In genomic region chr9:124392855-124393460, GRCh38 we compare ENCODE assay signal across 8 cellular contexts. TPM values are rescaled to one million over a fixed set of nuclear protein-coding genes. Genes with fewer than 3 reads are reported as not detected.
DNase-seq lines count a peak whose midpoint lies in the region; ATAC-seq, FAIRE-seq and TF ChIP-seq lines count a peak whose summit lies in the region.
"Had no signal": no experiment of that assay in that cellular context is flagged by ENCODE, and none has a peak within 500 bp of the region (broad histone marks: within the 10 kb centered on the region; RNA-seq: fewer than 3 reads in every experiment).

No MANE protein-coding gene starts in this region.

- H3K27me3 ChIP-seq in GM12878 (replicated peaks in 1 of 2; ENCODE audit: control insufficient read depth in 2 of 2, insufficient read depth in 2 of 2, low read length in 1 of 2), result no peaks in the 10 kb centered on the region

- peaks cover 4 to 28% of the 10 kb centered on the region in 2 experiments for H3K36me3 ChIP-seq in GM12878 (ENCODE audit: control insufficient read depth in 2 of 2, insufficient read depth in 2 of 2, low read length in 1 of 2)
- peaks cover 28% of the 10 kb centered on the region for H3K36me3 ChIP-seq in mesodermal cell (ENCODE audit: control insufficient read depth, insufficient read depth, low read length)

- FAIRE-seq in GM12878 (lab: Jason Lieb, UNC), result no peak

- peak; percentile 78 for DNase-seq in GM04503 (ENCODE audit: low read depth)
- DNase-seq in NCI-H1436 treated with DMSO at 0.1 percent for 48 hours (lab: John Stamatoyannopoulos, UW), result peak; percentile 49
- no peak for DNase-seq in GM12878 (ENCODE audit: low read depth, low spot score)
- DNase-seq in NCI-H1930 (lab: John Stamatoyannopoulos, UW), result no peak

- POLR2A ChIA-PET in GM12878 (lab: Charles Lee), result no interaction called here

- no peaks in the 10 kb centered on the region for H3K9me3 ChIP-seq in GM12878 (replicated peaks; ENCODE audit: control insufficient read depth, insufficient read depth, low read length)
- H3K9me3 ChIP-seq in mesodermal cell (ENCODE audit: control insufficient read depth, low read length), result no peaks in the 10 kb centered on the region

- H3K79me2 ChIP-seq in GM12878 (ENCODE audit: control insufficient read depth, insufficient read depth, low read length), result peaks cover 34% of the 10 kb centered on the region

- H3K4me3 ChIP-seq in GM12878 (no peak overlapping the region), mesodermal cell (ENCODE audit: extremely low read depth, insufficient read depth, low read length, poor library complexity, severe bottlenecking) (no peak overlapping the region)

- H3K27ac ChIP-seq in GM12878 (ENCODE audit: control insufficient read depth, insufficient read depth) (no peak overlapping the region), mesodermal cell (ENCODE audit: low read depth, low read length, severe bottlenecking) (peak overlapping the region; percentile 43)

- RAD21 ChIA-PET in GM12878 (lab: Charles Lee; ENCODE audit: unreplicated experiment), result no interaction called here

- H3K9ac ChIP-seq in GM12878 (ENCODE audit: control insufficient read depth, insufficient read depth, low read length), result no peak overlapping the region

- CTCF ChIA-PET in GM12878 (lab: Yijun Ruan, JAX), result interaction anchor here (0.7 to 3.8 kb wide), 2 partner anchors 101 to 266 kb away, joined by 3 to 24 read pairs; no protein-coding TSS in a partner anchor

- no peak overlapping the region for H3K4me2 ChIP-seq in GM12878 (ENCODE audit: control insufficient read depth, insufficient read depth)

- 98% methylated on average over 9 of the region's 9 CpGs for WGBS in GM12878 (ENCODE audit: insufficient coverage, insufficient replicate concordance, low lambda C conversion rate, missing lambda C conversion rate)
- 58 to 66% methylated on average over 7 to 9 of the region's 9 CpGs for WGBS in mesodermal cell (ENCODE audit: insufficient coverage in 2 of 2), 2 experiments

- ATAC-seq in GM12878, result no peak
- ATAC-seq in HG03175 (IDR thresholded peaks at IDR 0.05; ENCODE audit: unreplicated experiment), result no peak
- no peak for ATAC-seq in GM18511 (IDR thresholded peaks at IDR 0.05; ENCODE audit: unreplicated experiment)

- intact Hi-C loops in GM12878 (cut with micrococcal nuclease; ENCODE audit: unreplicated experiment), result no loop called here

- no peak for TF ChIP-seq POLR2A in GM12878 (IDR thresholded peaks at IDR 0.05; ENCODE audit: low read depth, low read length)

- TF ChIP-seq RAD21 in GM12878 (IDR thresholded peaks at IDR 0.05; ENCODE audit: insufficient read depth, low read depth, low read length), result no peak

- no peak for TF ChIP-seq EP300 in GM12878 (IDR thresholded peaks at IDR 0.05; ENCODE audit: borderline replicate concordance in 1 of 2, control insufficient read depth in 1 of 2, low read depth in 2 of 2, low read length in 2 of 2)

- H3K4me1 ChIP-seq in GM12878 (ENCODE audit: control insufficient read depth, insufficient read depth, low read length) (peaks cover 5% of the 10 kb centered on the region; the same call in 1 of the 2 replicates), mesodermal cell (ENCODE audit: control insufficient read depth, insufficient read depth, low read length, poor library complexity, severe bottlenecking) (peaks cover 32% of the 10 kb centered on the region)

- in situ Hi-C loops in GM12878 (cut with MboI), result no loop called here

- SMC1A ChIA-PET in GM12878 (lab: Charles Lee; ENCODE audit: uncharacterized antibody, unreplicated experiment), result interaction anchor here (1.2 to 2.7 kb wide), 3 partner anchors 17 to 266 kb away, joined by 3 to 12 read pairs (median 3); no protein-coding TSS in a partner anchor

- BruUV-seq in GM12878 (replicated peaks; lab: Mats Ljungman, UMichigan), result no TSS peak

- H4K20me1 ChIP-seq in GM12878 (ENCODE audit: control insufficient read depth, insufficient read depth), result peaks cover 2% of the 10 kb centered on the region; the same call in 1 of the 2 replicates

- no peak overlapping the region for H2AFZ ChIP-seq in GM12878 (ENCODE audit: control insufficient read depth, low read depth, low read length)

- TF ChIP-seq CTCF in GM12878 (IDR thresholded peaks at IDR 0.05 in 2 of 3, conservative IDR thresholded peaks at IDR 0.05 in 1 of 3; ENCODE audit: control insufficient read depth in 2 of 3, extremely low read depth in 1 of 3, insufficient read depth in 1 of 3, low read depth in 3 of 3, low read length in 3 of 3), result no peak

TF ChIP-seq in GM12878, 131 proteins besides CTCF, POLR2A, EP300 and RAD21:
- peak; percentile 98 for TF ChIP-seq BCL3 (IDR thresholded peaks at IDR 0.05; ENCODE audit: borderline replicate concordance, insufficient read depth, low read depth, low read length, poor library complexity, severe bottlenecking)
- TF ChIP-seq PBX3 (IDR thresholded peaks at IDR 0.05; ENCODE audit: insufficient replicate concordance, low read depth, low read length), result peak; percentile 62
- TF ChIP-seq PKNOX1 (IDR thresholded peaks at IDR 0.05), result peak; percentile 30; the same call in 1 of the 2 replicates
- TF ChIP-seq USF1 (IDR thresholded peaks at IDR 0.05; ENCODE audit: borderline replicate concordance, extremely low read length, insufficient read depth, low read depth, low read length), result no peak

RNA-seq across cellular contexts. Expression of gene PSMB7, which starts 22.3 kb away (rescaled TPM):
- total RNA-seq in GM12878 (2013; cell fraction: nucleolus; rRNA removed), result 61.4 and 63.7 TPM in 2 replicates
- total RNA-seq in GM12878 (2014; rRNA removed) (201 and 216 TPM in 2 replicates), GM12878 (2014; rRNA removed; fragmentation: Illumina TruSeq; extraction: Trizol) (199 and 206 TPM in 2 replicates), GM12878 (2021) (172 and 174 TPM in 2 replicates)
- 150 TPM for polyA plus RNA-seq in GM12878 (2011; ENCODE audit: low read depth)
- polyA plus RNA-seq in GM12878 (2011; rRNA removed) (305 and 346 TPM in 2 replicates), GM12878 (2014; fragmentation: Illumina TruSeq; extraction: Trizol) (215 and 249 TPM in 2 replicates), GM12878 (2014; fragmentation: Nextera tagmentation; extraction: Ambion mirVana) (100 to 1,000 TPM; 441 to 564 TPM), GM12878 (2014; rRNA removed) (230 and 233 TPM in 2 replicates), GM12878 (2016; fragmentation: Nextera tagmentation; extraction: Ambion mirVana) (100 to 1,000 TPM; 303 to 315 TPM)
- 311 and 333 TPM in 2 replicates for polyA plus RNA-seq in GM12878 (2011; cell fraction: cytosol; rRNA removed)
- 130 and 140 TPM in 2 replicates for polyA plus RNA-seq in GM12878 (2011; cell fraction: nucleus; rRNA removed)
- polyA plus RNA-seq in GM12878 (2012), result 152 and 158 TPM in 2 replicates
- polyA minus RNA-seq in GM12878 (2011; rRNA and poly(A)+ RNA removed), result 240 and 267 TPM in 2 replicates
- polyA minus RNA-seq in GM12878 (2011; cell fraction: cytosol; rRNA and poly(A)+ RNA removed), result 56.8 and 64.5 TPM in 2 replicates
- 47.9 and 67.7 TPM in 2 replicates for polyA minus RNA-seq in GM12878 (2011; cell fraction: nucleus; rRNA and poly(A)+ RNA removed)
- polyA plus RNA-seq in mesodermal cell (2013, experiment 1 of 2), result 234 TPM
- polyA plus RNA-seq in mesodermal cell (2013, experiment 2 of 2), result 220 TPM

RNA-seq across cellular contexts. Expression of gene ADGRD2, which starts 57.3 kb away (rescaled TPM):
- total RNA-seq in GM12878 (2013; cell fraction: nucleolus; rRNA removed), result not detected in 2 replicates
- total RNA-seq in GM12878 (2014; rRNA removed) (not detected in 2 replicates), GM12878 (2014; rRNA removed; fragmentation: Illumina TruSeq; extraction: Trizol) (not detected in 2 replicates), GM12878 (2021) (not detected in 2 replicates)
- not detected for polyA plus RNA-seq in GM12878 (2011; ENCODE audit: low read depth)
- polyA plus RNA-seq in GM12878 (2011; rRNA removed) (not detected in 2 replicates), GM12878 (2014; fragmentation: Illumina TruSeq; extraction: Trizol) (not detected in 2 replicates), GM12878 (2014; fragmentation: Nextera tagmentation; extraction: Ambion mirVana) (not detected), GM12878 (2014; rRNA removed) (not detected in 2 replicates), GM12878 (2016; fragmentation: Nextera tagmentation; extraction: Ambion mirVana) (not detected)
- not detected in 2 replicates for polyA plus RNA-seq in GM12878 (2011; cell fraction: cytosol; rRNA removed)
- polyA plus RNA-seq in GM12878 (2011; cell fraction: nucleus; rRNA removed), result not detected in 2 replicates
- polyA plus RNA-seq in GM12878 (2012), result not detected in 2 replicates
- polyA minus RNA-seq in GM12878 (2011; rRNA and poly(A)+ RNA removed), result not detected in 2 replicates
- polyA minus RNA-seq in GM12878 (2011; cell fraction: cytosol; rRNA and poly(A)+ RNA removed), result not detected in 2 replicates
- polyA minus RNA-seq in GM12878 (2011; cell fraction: nucleus; rRNA and poly(A)+ RNA removed), result not detected in 2 replicates
- polyA plus RNA-seq in mesodermal cell (2013, experiment 1 of 2), result not detected
- polyA plus RNA-seq in mesodermal cell (2013, experiment 2 of 2), result not detected
- total RNA-seq: T-helper 2 cell treated with Interferon-gamma antibody and Interleukin-4, amounts not matched to agents 100 ng/mL and 5 ng/mL, for 36 hours had no signal

Comparison
In these comparisons a context has a peak if more than half of its experiments do, and no peak if none do; other contexts are left out.
1. DNase-seq: peak in GM04503 (single experiment) and NCI-H1436 treated with DMSO at 0.1 percent for 48 hours (single experiment); none in GM12878 (single experiment) and NCI-H1930 (0 of 2).